10 cellular contexts compared by ENCODE assay signal in the genomic region with DNA sequence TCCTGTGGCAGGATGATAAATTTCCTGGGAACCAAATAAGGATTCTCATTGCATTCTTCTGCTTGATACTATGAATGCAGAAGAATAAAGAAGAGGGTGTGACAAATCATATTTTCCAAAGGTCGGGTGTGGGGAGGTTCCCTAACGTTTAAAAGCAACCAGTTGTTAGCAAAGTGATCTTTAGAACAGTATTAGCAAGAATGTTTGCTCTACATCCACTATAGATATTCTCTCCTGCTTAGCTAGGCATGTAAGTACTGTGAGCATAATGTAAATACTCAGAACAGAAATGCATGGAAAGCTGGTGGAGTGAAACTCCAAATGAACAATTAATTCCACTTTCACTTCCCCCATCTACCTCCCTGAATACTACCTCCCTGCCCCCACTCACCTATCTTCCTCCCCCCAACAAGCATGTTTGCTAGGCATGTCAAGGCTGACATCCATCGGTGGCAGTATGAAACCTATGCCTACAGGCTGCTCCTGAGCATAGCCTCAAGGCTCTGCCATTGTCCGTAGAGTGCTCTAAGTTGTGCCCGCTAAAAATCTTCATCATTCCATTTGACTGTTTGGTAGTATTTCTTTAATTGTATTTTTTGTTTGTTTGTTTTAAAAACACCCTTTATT.
A peak's percentile ranks its signal among the peaks of the same experiment; 100 is the strongest.
DNase-seq lines count a peak whose midpoint lies in the region; ATAC-seq and TF ChIP-seq lines count a peak whose summit lies in the region.
"Had no signal": no experiment of that assay in that cellular context is flagged by ENCODE, and none has a peak within 500 bp of the region (broad histone marks: within the 10 kb centered on the region; RNA-seq: fewer than 3 reads in every experiment).

No MANE protein-coding gene starts in this region.

- H3K9me3 ChIP-seq in SJSA1 (replicated peaks) = no peaks in the 10 kb centered on the region

- no peak for ATAC-seq in HG02642 (IDR thresholded peaks at IDR 0.05; ENCODE audit: poor library complexity, unreplicated experiment)

- H3K27me3 Mint-ChIP-seq in progenitor cell of endocrine pancreas = no peaks in the 10 kb centered on the region

- H3K9me3 Mint-ChIP-seq in progenitor cell of endocrine pancreas (ENCODE audit: low read depth) = no peaks in the 10 kb centered on the region
- H3K9me3 Mint-ChIP-seq: immature natural killer cell had no signal

- H3K4me3 ChIP-seq in BJ (ENCODE audit: low read depth, low read length) (peak overlapping the region; percentile 53), SJSA1 (peak overlapping the region; percentile 40), foreskin fibroblast (ENCODE audit: low read depth in 1 of 2, low read length in 2 of 2) (peak overlapping the region; percentile 55 to 72)

- H3K36me3 ChIP-seq in BJ (ENCODE audit: control insufficient read depth, insufficient read depth, low read length) = no peaks in the 10 kb centered on the region
- H3K36me3 ChIP-seq in SJSA1 = 0 out of 2 replicates have a peak, but pooled peaks cover 10% of the 10 kb centered on the region

- peaks cover 22% of the 10 kb centered on the region for H3K4me1 ChIP-seq in SJSA1 (replicated peaks)

- TF ChIP-seq CTCF in BJ (IDR thresholded peaks at IDR 0.05; ENCODE audit: insufficient read depth, low read depth, low read length) (no peak), foreskin fibroblast (IDR thresholded peaks at IDR 0.05; ENCODE audit: low read depth, low read length) (no peak), progenitor cell of endocrine pancreas (IDR thresholded peaks at IDR 0.05; ENCODE audit: unreplicated experiment) (no peak)

- DNase-seq in BJ (ENCODE audit: low read depth) (no peak), SJSA1 (ENCODE audit: low read depth in 1 of 2, low spot score in 2 of 2) (peak; percentile 44 to 51), foreskin fibroblast (peak in 1 of 2 donors; percentile 45), progenitor cell of endocrine pancreas (ENCODE audit: low spot score, unreplicated experiment) (no peak), cerebellum (ENCODE audit: low spot score) (no peak), islet precursor cell (no peak), DMS79 treated with DMSO at 0.1 percent for 48 hours (lab: John Stamatoyannopoulos, UW) (no peak)
- DNase-seq: DND-41, immature natural killer cell had no signal

- POLR2A ChIA-PET in BJ (lab: Charles Lee) = interaction anchor here (0.6 to 0.7 kb wide), 2 partner anchors 15 to 488 kb away, joined by 3 to 6 read pairs; no protein-coding TSS in a partner anchor

- H3K4me1 Mint-ChIP-seq in progenitor cell of endocrine pancreas (ENCODE audit: low read depth) = no peaks in the 10 kb centered on the region

- peak overlapping the region; percentile 98 for H3K27ac ChIP-seq in SJSA1

- no peaks in the 10 kb centered on the region for H3K36me3 Mint-ChIP-seq in progenitor cell of endocrine pancreas (ENCODE audit: insufficient read depth)

- H3K27me3 ChIP-seq in BJ (ENCODE audit: control insufficient read depth, insufficient read depth, low read length) (no peaks in the 10 kb centered on the region), SJSA1 (replicated peaks) (no peaks in the 10 kb centered on the region)

- peak overlapping the region; percentile 27 for H3K27ac Mint-ChIP-seq in progenitor cell of endocrine pancreas
- H3K27ac Mint-ChIP-seq: immature natural killer cell had no signal

- CTCF ChIA-PET in BJ (lab: Yijun Ruan, JAX) = interaction anchor here (0.9 kb wide), 1 partner anchor 240 kb away, joined by 4 read pairs; no protein-coding TSS in a partner anchor

- no peak overlapping the region for H3K4me3 Mint-ChIP-seq in progenitor cell of endocrine pancreas (ENCODE audit: low read depth)
- H3K4me3 Mint-ChIP-seq: immature natural killer cell had no signal

Comparison
In these comparisons a context has a peak if more than half of its experiments do, and no peak if none do; other contexts are left out.
1. DNase-seq: peak in SJSA1 (2 of 2); none in BJ (single experiment), progenitor cell of endocrine pancreas (single experiment), cerebellum (single experiment), islet precursor cell (single experiment) and DMS79 treated with DMSO at 0.1 percent for 48 hours (single experiment).
2. Peak in every context shown above with its lines, with median percentiles within 50 percentile points of each other: H3K4me3 ChIP-seq.